In the genomic region with DNA sequence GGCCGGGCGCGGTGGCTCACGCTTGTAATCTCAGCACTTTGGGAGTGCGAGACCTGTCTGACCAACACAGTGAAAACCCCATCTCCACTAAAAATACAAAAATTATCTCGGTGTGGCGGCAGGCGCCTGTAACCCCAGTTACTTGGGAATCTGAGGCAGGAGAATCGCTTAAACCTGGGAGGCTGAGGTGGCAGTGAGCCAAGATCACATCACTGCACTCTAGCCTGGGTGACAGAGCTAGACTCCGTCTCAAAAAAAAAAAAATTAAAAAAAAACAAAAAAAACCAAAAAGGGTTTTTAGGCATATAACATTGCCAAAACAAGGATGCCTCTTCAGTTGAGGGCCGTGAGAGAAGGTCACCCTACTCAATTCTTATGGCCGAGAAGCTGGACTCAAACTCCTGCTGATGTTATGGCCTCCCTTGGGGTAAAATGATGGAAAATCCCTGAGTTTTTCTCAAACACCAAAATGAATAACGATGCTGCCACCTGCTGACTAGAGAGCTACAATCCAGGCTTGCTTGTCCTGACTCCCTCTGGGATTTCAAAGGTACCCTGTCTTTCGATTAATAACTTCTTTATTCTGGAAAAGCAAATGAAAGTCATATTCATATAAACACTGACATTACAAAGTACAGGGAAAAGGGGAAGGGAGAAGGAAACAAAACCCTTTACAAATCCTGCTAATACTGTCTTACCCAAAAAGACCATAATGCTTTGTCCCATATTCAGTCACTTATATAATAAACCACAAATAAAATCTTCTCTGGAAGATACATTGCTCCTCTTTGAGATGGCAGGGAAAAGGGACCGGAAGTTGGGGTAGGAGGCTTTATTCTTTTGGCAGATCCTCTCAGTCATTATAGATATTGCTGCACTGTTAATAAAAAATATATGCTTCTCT, we compare ENCODE assay signal across 8 cellular contexts. TPM values are rescaled to one million over a fixed set of nuclear protein-coding genes. Genes with fewer than 3 reads are reported as not detected.
DNase-seq lines count a peak whose midpoint lies in the region; ATAC-seq, FAIRE-seq and TF ChIP-seq lines count a peak whose summit lies in the region.

No MANE protein-coding gene starts in this region.

- peaks cover 22% of the 10 kb centered on the region for H3K36me3 Mint-ChIP-seq in T-helper 2 cell treated with Interferon-gamma antibody and Interleukin-4, amounts not matched to agents 5 μg/mL and 100 μg/mL, for 36 hours (ENCODE audit: low read depth)

- TF ChIP-seq EP300 in suprapubic skin (IDR thresholded peaks at IDR 0.05): no peak

- peaks cover 13% of the 10 kb centered on the region for H3F3A ChIP-seq in PC-9 (ENCODE audit: insufficient read depth, low read depth)

- intact Hi-C loops in PC-9 (cut with micrococcal nuclease; ENCODE audit: unreplicated experiment): loop anchor here (1.0 to 5.0 kb wide), 4 partner anchors 50 to 745 kb away; partner anchors contain the start of gene TRNAU1AP

- peak; percentile 40 for DNase-seq in DMS153 treated with DMSO at 0.1 percent for 48 hours (lab: John Stamatoyannopoulos, UW; ENCODE audit: unreplicated experiment)
- peak in 1 of 2 experiments; percentile 58 for DNase-seq in HL-60 (ENCODE audit: low read depth in 1 of 2, low spot score in 1 of 2)
- peak; percentile 47 to 50 for DNase-seq in PC-9
- DNase-seq in bronchial epithelial cell (ENCODE audit: low read depth): peak; percentile 65
- DNase-seq in kidney tubule cell (ENCODE audit: low spot score): peak; percentile 82
- no peak for DNase-seq in suprapubic skin (ENCODE audit: low spot score in 2 of 2)
- no peak for DNase-seq in T-helper 2 cell treated with Interferon-gamma antibody and Interleukin-4, amounts not matched to agents 5 μg/mL and 100 μg/mL, for 36 hours (ENCODE audit: low spot score)

- H3K4me3 ChIP-seq in HL-60 (replicated peaks; ENCODE audit: insufficient read depth, low read length) (no peak overlapping the region), PC-9 (no peak overlapping the region), bronchial epithelial cell (ENCODE audit: low read depth, low read length) (no peak overlapping the region), suprapubic skin (no peak overlapping the region)

- H4K20me1 ChIP-seq in PC-9 (ENCODE audit: insufficient read depth): no peaks in the 10 kb centered on the region

- H3K36me3 ChIP-seq in PC-9 (ENCODE audit: low read depth) (no peaks in the 10 kb centered on the region), bronchial epithelial cell (ENCODE audit: control insufficient read depth, insufficient read depth, low read length) (peaks cover 10% of the 10 kb centered on the region), suprapubic skin (peaks cover 50% of the 10 kb centered on the region)

- POLR2A ChIA-PET in PC-9 (lab: Charles Lee; ENCODE audit: unreplicated experiment): interaction anchor here (0.6 to 1.1 kb wide), 9 partner anchors 21 to 230 kb away, joined by 3 to 22 read pairs (median 3); partner anchors contain the start of gene TAF12

- no peaks in the 10 kb centered on the region for H3K79me2 ChIP-seq in PC-9 (ENCODE audit: low read depth)

- no peak for TF ChIP-seq POLR2A in suprapubic skin (IDR thresholded peaks at IDR 0.05)

- H3K27me3 ChIP-seq in HL-60 (ENCODE audit: insufficient read depth, poor library complexity, severe bottlenecking): no peaks in the 10 kb centered on the region
- H3K27me3 ChIP-seq in PC-9 (ENCODE audit: insufficient read depth, low read depth): no peaks in the 10 kb centered on the region
- no peaks in the 10 kb centered on the region for H3K27me3 ChIP-seq in bronchial epithelial cell (ENCODE audit: control insufficient read depth, insufficient read depth, low read length)
- H3K27me3 ChIP-seq in suprapubic skin: no peaks in the 10 kb centered on the region

- no peak overlapping the region for H3K4me3 Mint-ChIP-seq in T-helper 2 cell treated with Interferon-gamma antibody and Interleukin-4, amounts not matched to agents 5 μg/mL and 100 μg/mL, for 36 hours

- ATAC-seq in HG03097 (IDR thresholded peaks at IDR 0.05; ENCODE audit: low FRiP score, unreplicated experiment): no peak

- no TSS peak for BruUV-seq in PC-9 (replicated peaks; lab: Mats Ljungman, UMichigan)

- H3K9me3 ChIP-seq in PC-9 (ENCODE audit: insufficient read depth, low read depth) (no peaks in the 10 kb centered on the region), suprapubic skin (no peaks in the 10 kb centered on the region)

- H3K9me2 ChIP-seq in PC-9 (ENCODE audit: insufficient read depth): no peaks in the 10 kb centered on the region

- H3K27ac ChIP-seq in HL-60 (replicated peaks): no peak overlapping the region
- peak overlapping the region; percentile 89 for H3K27ac ChIP-seq in PC-9
- no peak overlapping the region for H3K27ac ChIP-seq in suprapubic skin

- FAIRE-seq in bronchial epithelial cell (lab: Jason Lieb, UNC): no peak

- H3K4me2 ChIP-seq in PC-9: no peak overlapping the region

- CTCF ChIA-PET in PC-9 (lab: Charles Lee): interaction anchor here (0.6 to 1.6 kb wide), 12 partner anchors 15 to 1462 kb away, joined by 3 to 10 read pairs (median 4); no protein-coding TSS in a partner anchor

- peaks cover 23% of the 10 kb centered on the region for H3K4me1 ChIP-seq in PC-9 (replicated peaks; ENCODE audit: insufficient read depth)
- H3K4me1 ChIP-seq in suprapubic skin: peaks cover 4% of the 10 kb centered on the region

- no peaks in the 10 kb centered on the region for H3K27me3 Mint-ChIP-seq in T-helper 2 cell treated with Interferon-gamma antibody and Interleukin-4, amounts not matched to agents 5 μg/mL and 100 μg/mL, for 36 hours (ENCODE audit: low read depth)

- 59% methylated on average over 15 of the region's 15 CpGs for WGBS in suprapubic skin

- H3K9me3 Mint-ChIP-seq in T-helper 2 cell treated with Interferon-gamma antibody and Interleukin-4, amounts not matched to agents 5 μg/mL and 100 μg/mL, for 36 hours: no peaks in the 10 kb centered on the region

- H3K27ac Mint-ChIP-seq in T-helper 2 cell treated with Interferon-gamma antibody and Interleukin-4, amounts not matched to agents 5 μg/mL and 100 μg/mL, for 36 hours: no peak overlapping the region

- no peak overlapping the region for H2AFZ ChIP-seq in PC-9

- peak; percentile 43 for TF ChIP-seq CTCF in HL-60 (IDR thresholded peaks at IDR 0.05; ENCODE audit: insufficient read depth, low read length)
- peak; percentile 75 for TF ChIP-seq CTCF in PC-9 (conservative IDR thresholded peaks at IDR 0.05)
- peak; percentile 61 for TF ChIP-seq CTCF in bronchial epithelial cell (IDR thresholded peaks at IDR 0.05; ENCODE audit: insufficient read depth, low read length, severe bottlenecking)
- TF ChIP-seq CTCF in suprapubic skin (IDR thresholded peaks at IDR 0.05): peak; percentile 37 to 43

- H3K4me1 Mint-ChIP-seq in T-helper 2 cell treated with Interferon-gamma antibody and Interleukin-4, amounts not matched to agents 5 μg/mL and 100 μg/mL, for 36 hours (ENCODE audit: low read depth): peaks cover 17% of the 10 kb centered on the region

RNA-seq across cellular contexts. Expression of gene RAB42, which starts 10.7 kb away (rescaled TPM):
- 7.6 and 13.2 TPM in 2 replicates for total RNA-seq in PC-9 (2021)
- not detected in 2 replicates for total RNA-seq in bronchial epithelial cell
- total RNA-seq in suprapubic skin: 1 to 10 TPM in 2 of 4 donors, under 1 TPM in 1, not detected in 1; 0.70 to 1.4 (median 1.4) TPM

RNA-seq across cellular contexts. Expression of gene TAF12, which starts 40.1 kb away (rescaled TPM):
- 19.9 and 28.4 TPM in 2 replicates for total RNA-seq in PC-9 (2021)
- total RNA-seq in bronchial epithelial cell: 49.9 and 55.8 TPM in 2 replicates
- total RNA-seq in suprapubic skin: 10 to 100 TPM; 25.7 to 29.9 (median 27.3) TPM

RNA-seq across cellular contexts. Expression of gene RNU11, which starts 45.6 kb away (rescaled TPM):
- not detected in 2 replicates for total RNA-seq in PC-9 (2021)
- total RNA-seq in bronchial epithelial cell: not detected in 2 replicates
- total RNA-seq in suprapubic skin: not detected

RNA-seq across cellular contexts. Expression of gene TRNAU1AP, which starts 49.9 kb away (rescaled TPM):
- 31.7 and 43.0 TPM in 2 replicates for total RNA-seq in PC-9 (2021)
- total RNA-seq in bronchial epithelial cell: 23.2 and 23.3 TPM in 2 replicates
- total RNA-seq in suprapubic skin: 10 to 100 TPM; 17.6 to 36.7 (median 21.5) TPM

Comparison
In these comparisons a context has a peak if more than half of its experiments do, and no peak if none do; other contexts are left out.
1. DNase-seq: peak in DMS153 treated with DMSO at 0.1 percent for 48 hours (single experiment), PC-9 (2 of 2), bronchial epithelial cell (single experiment) and kidney tubule cell (single experiment); none in suprapubic skin (0 of 2) and T-helper 2 cell treated with Interferon-gamma antibody and Interleukin-4, amounts not matched to agents 5 μg/mL and 100 μg/mL, for 36 hours (single experiment).
2. Peak in every context shown above with its lines, with median percentiles within 50 percentile points of each other: CTCF ChIP-seq.